ENCODE assay signal across 1 cellular context in genomic region chr1:108316545-108316944, GRCh38.
TF ChIP-seq lines count a peak whose summit lies in the region.

No MANE protein-coding gene starts in this region.

TF ChIP-seq in WTC11, 78 proteins besides CTCF, POLR2A, EP300 and RAD21 (continued from another document):
- TF ChIP-seq ZSCAN18 (CRISPR knock-in tag; IDR thresholded peaks at IDR 0.05) (no peak), PRRX2 (CRISPR knock-in tag; IDR thresholded peaks at IDR 0.05) (no peak)
